Comparison of ENCODE assay signal across 9 cellular contexts in genomic region chr2:119659601-119660342, GRCh38. TPM values are rescaled to one million over a fixed set of nuclear protein-coding genes. Genes with fewer than 3 reads are reported as not detected.
DNase-seq lines count a peak whose midpoint lies in the region; ATAC-seq, FAIRE-seq and TF ChIP-seq lines count a peak whose summit lies in the region.
"Had no signal": no experiment of that assay in that cellular context is flagged by ENCODE, and none has a peak within 500 bp of the region (broad histone marks: within the 10 kb centered on the region; RNA-seq: fewer than 3 reads in every experiment).

No MANE protein-coding gene starts in this region.

- H3K27me3 ChIP-seq in small intestine (ENCODE audit: control insufficient read depth in 2 of 2, insufficient read depth in 2 of 2, low read length in 2 of 2): no peaks in the 10 kb centered on the region

- H3K36me3 ChIP-seq in small intestine (ENCODE audit: control insufficient read depth in 2 of 2, insufficient read depth in 2 of 2, low read length in 2 of 2): no peaks in the 10 kb centered on the region

- intact Hi-C loops in Right ventricle myocardium superior (cut with DNase I): loop anchor here (10.0 kb wide), 1 partner anchor 145 kb away; no protein-coding TSS in a partner anchor

- peak; percentile 66 for ATAC-seq in Right ventricle myocardium superior (ENCODE audit: poor library complexity)
- ATAC-seq: stimulated activated naive CD8-positive, alpha-beta T cell treated with anti-CD3 and anti-CD28 coated beads, Interleukin-15, amount 100 ng/mL, for 72 hours had no signal

- FAIRE-seq in GM12891 (lab: Jason Lieb, UNC) (peak; percentile 75), small intestine (lab: Jason Lieb, UNC) (no peak)

- no peak for TF ChIP-seq POLR2A in GM12891 (IDR thresholded peaks at IDR 0.05; ENCODE audit: low read depth, low read length)

- 52 to 58% (median 56%) methylated on average over 8 of the region's 8 CpGs for WGBS in small intestine, 3 donors

- no peak overlapping the region for H3K4me3 ChIP-seq in small intestine (ENCODE audit: low read depth in 1 of 2, low read length in 2 of 2)

- H3K27ac ChIP-seq in small intestine (ENCODE audit: low read depth in 1 of 2, low read length in 1 of 2): no peak overlapping the region

- DNase-seq in AG20443 (ENCODE audit: low spot score): peak; percentile 67
- no peak for DNase-seq in GM12891 (ENCODE audit: insufficient read length, low spot score)
- peak; percentile 25 for DNase-seq in NCI-H2227 (lab: John Stamatoyannopoulos, UW; ENCODE audit: unreplicated experiment)
- peak; percentile 22 for DNase-seq in activated T-cell treated with anti-CD3 and anti-CD28 coated beads for 48 hours (ENCODE audit: low read depth)
- DNase-seq in Right ventricle myocardium superior: no peak
- peak; percentile 49 for DNase-seq in small intestine
- no peak for DNase-seq in hippocampal formation (lab: John Stamatoyannopoulos, UW)
- DNase-seq in ecto neural progenitor cell (ENCODE audit: low spot score): no peak

- no peaks in the 10 kb centered on the region for H3K9me3 ChIP-seq in small intestine (ENCODE audit: control insufficient read depth, low read depth)

- H3K4me1 ChIP-seq in small intestine (ENCODE audit: control insufficient read depth in 2 of 2, insufficient read depth in 1 of 2, low read depth in 1 of 2, low read length in 1 of 2): no peaks in the 10 kb centered on the region

TF ChIP-seq in GM12891, 5 proteins besides CTCF, POLR2A, EP300 and RAD21:
- TF ChIP-seq SPI1 (IDR thresholded peaks at IDR 0.05; ENCODE audit: low read depth, low read length): no peak
- TF ChIP-seq TAF1 (IDR thresholded peaks at IDR 0.05; ENCODE audit: low read depth, low read length): no peak
- TF ChIP-seq POU2F2 (IDR thresholded peaks at IDR 0.05; ENCODE audit: low read depth, low read length): no peak
- TF ChIP-seq POLR2AphosphoS5 (IDR thresholded peaks at IDR 0.05; ENCODE audit: low read depth, low read length): no peak
- no peak for TF ChIP-seq PAX5 (IDR thresholded peaks at IDR 0.05; ENCODE audit: insufficient read depth, low read length, severe bottlenecking)
TF ChIP-seq in GM12891: peak in this region for 0.

RNA-seq across cellular contexts. Expression of gene TMEM177, which starts 19.2 kb away (rescaled TPM):
- polyA plus RNA-seq in GM12891 (2012; ENCODE audit: low read depth, missing spikeins): 9.4 TPM
- total RNA-seq in Right ventricle myocardium superior: 10.5 TPM
- 10 to 100 TPM; 19.5 to 28.9 (median 27.1) TPM for polyA plus RNA-seq in small intestine

Comparison
In these comparisons a context has a peak if more than half of its experiments do, and no peak if none do; other contexts are left out.
1. DNase-seq: peak in AG20443 (single experiment), NCI-H2227 (single experiment), activated T-cell treated with anti-CD3 and anti-CD28 coated beads for 48 hours (single experiment) and small intestine (single experiment); none in GM12891 (single experiment), Right ventricle myocardium superior (single experiment), hippocampal formation (0 of 2) and ecto neural progenitor cell (single experiment).